8 cellular contexts compared by ENCODE assay signal in the genomic region with DNA sequence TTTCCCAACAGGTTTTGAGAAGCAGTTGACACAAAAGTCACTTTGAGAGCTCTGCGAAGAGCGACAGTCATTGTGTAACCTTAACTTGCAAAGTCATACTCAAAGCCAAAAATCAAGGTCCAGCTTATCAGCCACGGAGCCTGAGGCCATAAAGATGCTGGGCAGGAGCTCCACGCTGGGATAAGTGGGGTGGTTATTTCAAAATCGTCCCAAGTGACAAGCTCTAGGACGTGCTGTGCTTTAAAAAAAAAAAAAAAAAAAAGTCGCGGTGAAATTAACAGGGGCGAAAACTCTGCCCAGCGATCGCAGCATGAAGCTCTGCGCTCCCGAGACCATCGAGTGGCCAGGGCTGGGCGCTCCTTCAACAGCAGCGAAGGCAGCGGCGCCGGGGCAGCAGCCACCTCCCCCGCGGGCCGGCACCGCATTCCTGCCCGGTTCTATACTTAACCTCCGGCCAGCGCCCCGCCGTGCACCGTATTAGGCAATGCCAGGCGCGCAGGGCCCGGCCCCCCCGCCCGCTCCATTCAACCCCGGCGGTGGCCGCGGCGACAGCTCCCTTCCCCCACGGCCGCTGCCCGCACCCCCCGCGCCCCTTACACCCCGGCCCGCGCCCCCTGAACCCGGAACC. TPM values are rescaled to one million over a fixed set of nuclear protein-coding genes. Genes with fewer than 3 reads are reported as not detected.
DNase-seq lines count a peak whose midpoint lies in the region; ATAC-seq and TF ChIP-seq lines count a peak whose summit lies in the region.

No MANE protein-coding gene starts in this region.

- POLR2A ChIA-PET in BJ (lab: Charles Lee) = interaction anchor here (0.6 to 0.7 kb wide), 5 partner anchors 42 to 593 kb away, joined by 3 to 15 read pairs (median 7); no protein-coding TSS in a partner anchor

- peaks cover 32% of the 10 kb centered on the region for H3K4me1 ChIP-seq in left ventricle myocardium inferior

- H3K27me3 ChIP-seq in BJ (ENCODE audit: control insufficient read depth, insufficient read depth, low read length) = no peaks in the 10 kb centered on the region
- H3K27me3 ChIP-seq in left ventricle myocardium inferior (ENCODE audit: low read depth) = peaks cover 11% of the 10 kb centered on the region

- TF ChIP-seq CTCF in BJ (IDR thresholded peaks at IDR 0.05; ENCODE audit: insufficient read depth, low read depth, low read length) (no peak), left ventricle myocardium inferior (IDR thresholded peaks at IDR 0.05; ENCODE audit: borderline replicate concordance) (no peak)

- intact Hi-C loops in left ventricle myocardium inferior (cut with micrococcal nuclease) (no loop called here), posterior vena cava (cut with DNase I) (no loop called here)

- H3K36me3 ChIP-seq in BJ (ENCODE audit: control insufficient read depth, insufficient read depth, low read length) = no peaks in the 10 kb centered on the region
- H3K36me3 ChIP-seq in left ventricle myocardium inferior = peaks cover 3% of the 10 kb centered on the region

- in situ Hi-C loops in SK-MEL-5 (cut with HindIII; ENCODE audit: low pct_unique_long_range_greater_than_20kb, low sequenced_read_pairs) = no loop called here

- H3K27ac ChIP-seq in left ventricle myocardium inferior (replicated peaks) = peak overlapping the region; percentile 97

- CTCF ChIA-PET in BJ (lab: Yijun Ruan, JAX) = interaction anchor here (0.9 to 1.7 kb wide), 4 partner anchors 8 to 622 kb away, joined by 3 to 6 read pairs (median 4); partner anchors contain the start of gene STAM

- H3K4me3 ChIP-seq in BJ (ENCODE audit: low read depth, low read length) = peak overlapping the region; percentile 82
- H3K4me3 ChIP-seq in left ventricle myocardium inferior = peak overlapping the region; percentile 91

- DNase-seq in BJ (ENCODE audit: low read depth) (no peak), SK-MEL-5 (ENCODE audit: low read depth, low spot score) (peak; percentile 47), amygdala (lab: John Stamatoyannopoulos, UW) (peak in 33 of 56 donors; percentile 1 to 69 (median 24)), left ventricle myocardium inferior (peak; percentile 86), posterior vena cava (ENCODE audit: low spot score) (peak; percentile 90)
- DNase-seq in effector CD8-positive, alpha-beta T cell (lab: John Stamatoyannopoulos, UW) = no peak

- peak; percentile 31 for ATAC-seq in GM19043 (IDR thresholded peaks at IDR 0.05; ENCODE audit: low read depth, unreplicated experiment)
- peak; percentile 52 for ATAC-seq in HG03175 (IDR thresholded peaks at IDR 0.05; ENCODE audit: unreplicated experiment)

- no peaks in the 10 kb centered on the region for H3K9me3 ChIP-seq in left ventricle myocardium inferior (replicated peaks)

RNA-seq across cellular contexts. Expression of gene HACD1, which starts 0.7 kb away (rescaled TPM):
- 45.4 and 113 TPM in 2 replicates for polyA plus RNA-seq in BJ (2011; rRNA removed)
- 21.0 and 23.2 TPM in 2 replicates for polyA minus RNA-seq in BJ (2011; rRNA and poly(A)+ RNA removed)
- total RNA-seq in SK-MEL-5 (2014; rRNA removed; shearing (Covaris generic)) = 24.2 and 25.3 TPM in 2 replicates
- polyA plus RNA-seq in SK-MEL-5 (2015; cell fraction: cytosol; rRNA removed) = 12.7 and 13.5 TPM in 2 replicates
- 13.6 and 39.9 TPM in 2 replicates for polyA plus RNA-seq in SK-MEL-5 (2015; cell fraction: nucleus; rRNA removed)
- total RNA-seq in left ventricle myocardium inferior (173 TPM), posterior vena cava (10 to 100 TPM; 51.3 to 83.0 TPM)

RNA-seq across cellular contexts. Expression of gene STAM, which starts 27.4 kb away (rescaled TPM):
- polyA plus RNA-seq in BJ (2011; rRNA removed) = 22.0 and 27.9 TPM in 2 replicates
- 18.2 and 23.6 TPM in 2 replicates for polyA minus RNA-seq in BJ (2011; rRNA and poly(A)+ RNA removed)
- 16.8 and 17.3 TPM in 2 replicates for total RNA-seq in SK-MEL-5 (2014; rRNA removed; shearing (Covaris generic))
- polyA plus RNA-seq in SK-MEL-5 (2015; cell fraction: cytosol; rRNA removed) = 14.1 and 23.0 TPM in 2 replicates
- 21.3 and 27.8 TPM in 2 replicates for polyA plus RNA-seq in SK-MEL-5 (2015; cell fraction: nucleus; rRNA removed)
- 21.3 TPM for total RNA-seq in left ventricle myocardium inferior
- 10 to 100 TPM; 18.9 to 21.8 TPM for total RNA-seq in posterior vena cava

Comparison
In these comparisons a context has a peak if more than half of its experiments do, and no peak if none do; other contexts are left out.
1. DNase-seq: peak in SK-MEL-5 (single experiment), amygdala (33 of 56), left ventricle myocardium inferior (single experiment) and posterior vena cava (single experiment); none in BJ (single experiment) and effector CD8-positive, alpha-beta T cell (single experiment).